In the genomic region with DNA sequence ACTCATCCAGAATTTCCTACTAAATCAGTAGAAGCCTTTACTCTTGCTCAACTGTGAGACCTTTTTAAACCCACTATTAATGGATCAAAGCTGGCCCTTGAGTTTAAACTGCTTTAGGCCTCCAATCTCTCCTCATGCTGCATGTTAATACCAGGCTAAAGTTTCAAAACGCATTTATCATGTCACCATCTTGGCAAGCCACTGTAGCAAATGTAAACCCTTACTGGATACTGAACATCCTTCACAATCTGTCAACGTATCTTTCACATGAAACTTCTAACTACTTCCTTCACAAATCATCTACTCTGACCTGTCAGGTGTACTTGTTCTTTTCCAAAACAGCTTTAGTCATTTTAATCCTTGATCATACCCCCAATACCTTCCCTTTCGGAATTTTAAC, we compare ENCODE assay signal across 13 cellular contexts. TPM values are rescaled to one million over a fixed set of nuclear protein-coding genes. Genes with fewer than 3 reads are reported as not detected.
DNase-seq lines count a peak whose midpoint lies in the region; ATAC-seq, FAIRE-seq and TF ChIP-seq lines count a peak whose summit lies in the region.
"Had no signal": no experiment of that assay in that cellular context is flagged by ENCODE, and none has a peak within 500 bp of the region (broad histone marks: within the 10 kb centered on the region; RNA-seq: fewer than 3 reads in every experiment).

No MANE protein-coding gene starts in this region.

- no peaks in the 10 kb centered on the region for H3K9me3 ChIP-seq in astrocyte (ENCODE audit: insufficient read depth, low read depth, low read length)
- H3K9me3 ChIP-seq in trophoblast cell (ENCODE audit: insufficient read depth, low read depth, low read length) = no peaks in the 10 kb centered on the region
- H3K9me3 ChIP-seq: gastrocnemius medialis had no signal

- DNase-seq in activated CD4-positive, alpha-beta memory T cell treated with anti-CD3 and anti-CD28 coated beads, Interleukin-2, amount 10 ng/mL, durations not matched to agents 7 days and 5 days = no peak
- DNase-seq in activated CD4-positive, alpha-beta memory T cell treated with anti-CD3 and anti-CD28 coated beads for 36 hours = no peak
- DNase-seq in NCI-H524 (lab: John Stamatoyannopoulos, UW) (peak; percentile 18 to 75), astrocyte (ENCODE audit: low read depth) (peak; percentile 12), trophoblast cell (no peak)
- DNase-seq in stimulated activated CD4-positive, alpha-beta T cell treated with anti-CD3 and anti-CD28 coated beads, Interleukin-12 subunit alpha, Interleukin-12 subunit beta, amount 100 ng/mL, for 4 hours = no peak
- DNase-seq: activated B cell treated with CpG ODN at 0.5 μM for 24 hours, gastrocnemius medialis, GOT3, NCI-H2171 had no signal

- H3K36me3 Mint-ChIP-seq in activated CD4-positive, alpha-beta memory T cell treated with anti-CD3 and anti-CD28 coated beads, Interleukin-2, amount 10 ng/mL, durations not matched to agents 7 days and 5 days (ENCODE audit: low read depth) = peaks cover 65% of the 10 kb centered on the region
- peaks cover 52% of the 10 kb centered on the region for H3K36me3 Mint-ChIP-seq in activated CD4-positive, alpha-beta memory T cell treated with anti-CD3 and anti-CD28 coated beads for 36 hours
- peaks cover 8% of the 10 kb centered on the region for H3K36me3 Mint-ChIP-seq in astrocyte (ENCODE audit: low read depth, unreplicated experiment)

- WGBS in trophoblast cell (ENCODE audit: extremely low coverage, insufficient coverage, insufficient read length) = 100% methylated on average over 1 of the region's 3 CpGs

- no peak overlapping the region for H2BK120ac ChIP-seq in trophoblast cell (ENCODE audit: insufficient read depth, low read length, poor library complexity)

- H3K27ac Mint-ChIP-seq in activated CD4-positive, alpha-beta memory T cell treated with anti-CD3 and anti-CD28 coated beads, Interleukin-2, amount 10 ng/mL, durations not matched to agents 7 days and 5 days = no peak overlapping the region
- H3K27ac Mint-ChIP-seq in activated CD4-positive, alpha-beta memory T cell treated with anti-CD3 and anti-CD28 coated beads for 36 hours = no peak overlapping the region
- no peak overlapping the region for H3K27ac Mint-ChIP-seq in astrocyte (ENCODE audit: unreplicated experiment)
- H3K27ac Mint-ChIP-seq: activated B cell treated with CpG ODN at 0.5 μM for 24 hours had no signal

- H3K4me1 ChIP-seq in astrocyte (ENCODE audit: insufficient read depth, low read length) = peaks cover 4% of the 10 kb centered on the region
- peaks cover 2 to 5% of the 10 kb centered on the region in 2 experiments for H3K4me1 ChIP-seq in trophoblast cell (ENCODE audit: control insufficient read depth in 1 of 2, insufficient read depth in 2 of 2, low read length in 2 of 2)
- H3K4me1 ChIP-seq: parathyroid adenoma had no signal

- H4K8ac ChIP-seq in trophoblast cell (ENCODE audit: low read depth, low read length) = no peak overlapping the region

- H4K20me1 ChIP-seq in astrocyte (ENCODE audit: insufficient read depth, low read length) = peaks cover 64% of the 10 kb centered on the region

- ATAC-seq in HG03039 (IDR thresholded peaks at IDR 0.05; ENCODE audit: unreplicated experiment) = no peak
- no peak for ATAC-seq in HG03460 (IDR thresholded peaks at IDR 0.05; ENCODE audit: unreplicated experiment)
- ATAC-seq: gastrocnemius medialis had no signal

- H3K27ac ChIP-seq in astrocyte (ENCODE audit: low read depth, low read length) (no peak overlapping the region), trophoblast cell (ENCODE audit: low read depth, low read length) (no peak overlapping the region)
- H3K27ac ChIP-seq: parathyroid adenoma had no signal

- FAIRE-seq in astrocyte (lab: Jason Lieb, UNC) = no peak

- POLR2A ChIA-PET in activated CD4-positive, alpha-beta memory T cell treated with anti-CD3 and anti-CD28 coated beads, Interleukin-2, amount 10 ng/mL, durations not matched to agents 7 days and 5 days (lab: Charles Lee) = no interaction called here
- POLR2A ChIA-PET in activated CD4-positive, alpha-beta memory T cell treated with anti-CD3 and anti-CD28 coated beads for 36 hours (lab: Charles Lee) = no interaction called here

- peaks cover 10% of the 10 kb centered on the region for H3K79me1 ChIP-seq in trophoblast cell (ENCODE audit: low read length)

- H4K91ac ChIP-seq in trophoblast cell (ENCODE audit: low read depth, low read length) = no peak overlapping the region

- no peaks in the 10 kb centered on the region for H3K9me3 Mint-ChIP-seq in activated CD4-positive, alpha-beta memory T cell treated with anti-CD3 and anti-CD28 coated beads, Interleukin-2, amount 10 ng/mL, durations not matched to agents 7 days and 5 days
- no peaks in the 10 kb centered on the region for H3K9me3 Mint-ChIP-seq in activated CD4-positive, alpha-beta memory T cell treated with anti-CD3 and anti-CD28 coated beads for 36 hours
- H3K9me3 Mint-ChIP-seq in astrocyte (ENCODE audit: unreplicated experiment) = peaks cover 1% of the 10 kb centered on the region
- H3K9me3 Mint-ChIP-seq: activated B cell treated with CpG ODN at 0.5 μM for 24 hours had no signal

- no peak for TF ChIP-seq CTCF in astrocyte (IDR thresholded peaks at IDR 0.05; ENCODE audit: insufficient read depth, low read depth, low read length)

- H3K79me2 ChIP-seq in astrocyte (ENCODE audit: insufficient read depth, low read length) (peaks cover 79% of the 10 kb centered on the region), trophoblast cell (ENCODE audit: control insufficient read depth, insufficient read depth, low read length, poor library complexity) (peaks cover 12% of the 10 kb centered on the region)

- no peak overlapping the region for H2AK5ac ChIP-seq in trophoblast cell (ENCODE audit: low read length)

- H3K4me3 ChIP-seq in astrocyte (ENCODE audit: insufficient read depth, low read depth, low read length) = no peak overlapping the region
- no peak overlapping the region for H3K4me3 ChIP-seq in trophoblast cell (ENCODE audit: low read depth, low read length)

- H2BK5ac ChIP-seq in trophoblast cell (ENCODE audit: low read depth, low read length, poor library complexity) = no peak overlapping the region

- peaks cover 70% of the 10 kb centered on the region for H3K4me1 Mint-ChIP-seq in activated CD4-positive, alpha-beta memory T cell treated with anti-CD3 and anti-CD28 coated beads, Interleukin-2, amount 10 ng/mL, durations not matched to agents 7 days and 5 days
- H3K4me1 Mint-ChIP-seq in activated CD4-positive, alpha-beta memory T cell treated with anti-CD3 and anti-CD28 coated beads for 36 hours (ENCODE audit: low read depth) = peaks cover 72% of the 10 kb centered on the region
- peaks cover 9% of the 10 kb centered on the region for H3K4me1 Mint-ChIP-seq in astrocyte (ENCODE audit: low read depth, unreplicated experiment)

- peak overlapping the region; percentile 74 for H3K4ac ChIP-seq in trophoblast cell (ENCODE audit: low read depth, low read length)

- H3K18ac ChIP-seq in trophoblast cell (ENCODE audit: low read length) = no peak overlapping the region

- H3K4me3 Mint-ChIP-seq in activated CD4-positive, alpha-beta memory T cell treated with anti-CD3 and anti-CD28 coated beads, Interleukin-2, amount 10 ng/mL, durations not matched to agents 7 days and 5 days = peak overlapping the region; percentile 6
- H3K4me3 Mint-ChIP-seq in activated CD4-positive, alpha-beta memory T cell treated with anti-CD3 and anti-CD28 coated beads for 36 hours = no peak overlapping the region
- peak overlapping the region; percentile 50 for H3K4me3 Mint-ChIP-seq in astrocyte (ENCODE audit: unreplicated experiment)
- H3K4me3 Mint-ChIP-seq: activated B cell treated with CpG ODN at 0.5 μM for 24 hours had no signal

- H2BK12ac ChIP-seq in trophoblast cell (ENCODE audit: low read length) = no peak overlapping the region

- intact Hi-C loops in activated CD4-positive, alpha-beta memory T cell treated with anti-CD3 and anti-CD28 coated beads for 36 hours (cut with micrococcal nuclease) = no loop called here

- no peak overlapping the region for H2AFZ ChIP-seq in astrocyte (ENCODE audit: low read depth, low read length)
- H2AFZ ChIP-seq in trophoblast cell (ENCODE audit: insufficient read depth, low read length, poor library complexity) = no peak overlapping the region
- H2AFZ ChIP-seq: parathyroid adenoma had no signal

- no peak overlapping the region for H3K14ac ChIP-seq in trophoblast cell (ENCODE audit: low read length)

- H3K9ac ChIP-seq in astrocyte (ENCODE audit: low read length) (no peak overlapping the region), trophoblast cell (ENCODE audit: low read length) (no peak overlapping the region)
- H3K9ac ChIP-seq: parathyroid adenoma had no signal

- no peak overlapping the region for H3K23ac ChIP-seq in trophoblast cell (ENCODE audit: low read length)

- H3K27me3 ChIP-seq in astrocyte (ENCODE audit: insufficient read depth, low read length) (no peaks in the 10 kb centered on the region), trophoblast cell (ENCODE audit: insufficient read depth, low read length) (no peaks in the 10 kb centered on the region)

- CTCF ChIA-PET in activated CD4-positive, alpha-beta memory T cell treated with anti-CD3 and anti-CD28 coated beads, Interleukin-2, amount 10 ng/mL, durations not matched to agents 7 days and 5 days (lab: Charles Lee) = no interaction called here
- CTCF ChIA-PET in activated CD4-positive, alpha-beta memory T cell treated with anti-CD3 and anti-CD28 coated beads for 36 hours (lab: Charles Lee) = no interaction called here

- no peak overlapping the region for H4K12ac ChIP-seq in trophoblast cell (ENCODE audit: low read depth, low read length)

- H3K36me3 ChIP-seq in astrocyte (ENCODE audit: insufficient read depth, low read length) (peaks cover 9% of the 10 kb centered on the region), trophoblast cell (ENCODE audit: control insufficient read depth in 1 of 2, insufficient read depth in 2 of 2, low read length in 2 of 2) (peaks cover 2 to 10% of the 10 kb centered on the region in 2 experiments)

- H3K4me2 ChIP-seq in astrocyte (ENCODE audit: low read length) (peak overlapping the region; percentile 95), trophoblast cell (ENCODE audit: low read length) (no peak overlapping the region)

- H3K27me3 Mint-ChIP-seq in activated CD4-positive, alpha-beta memory T cell treated with anti-CD3 and anti-CD28 coated beads, Interleukin-2, amount 10 ng/mL, durations not matched to agents 7 days and 5 days = peaks cover 3% of the 10 kb centered on the region
- peaks cover 3% of the 10 kb centered on the region for H3K27me3 Mint-ChIP-seq in activated CD4-positive, alpha-beta memory T cell treated with anti-CD3 and anti-CD28 coated beads for 36 hours
- H3K27me3 Mint-ChIP-seq in astrocyte (ENCODE audit: low read depth, unreplicated experiment) = no peaks in the 10 kb centered on the region

RNA-seq across cellular contexts. Expression of a gene that starts 3.0 kb away (rescaled TPM):
- total RNA-seq in activated CD4-positive, alpha-beta memory T cell treated with anti-CD3 and anti-CD28 coated beads, Interleukin-2, amount 10 ng/mL, durations not matched to agents 7 days and 5 days = 10 to 100 TPM; 46.1 to 47.9 TPM
- total RNA-seq in activated CD4-positive, alpha-beta memory T cell treated with anti-CD3 and anti-CD28 coated beads for 36 hours = 10 to 100 TPM; 43.5 to 46.2 TPM
- 20.5 and 25.8 TPM in 2 replicates for total RNA-seq in astrocyte
- polyA plus RNA-seq in trophoblast cell (2013) = 38.2 and 38.5 TPM in 2 replicates

RNA-seq across cellular contexts. Expression of a gene that starts 40.7 kb away (rescaled TPM):
- 10 to 100 TPM; 18.7 to 21.8 TPM for total RNA-seq in activated CD4-positive, alpha-beta memory T cell treated with anti-CD3 and anti-CD28 coated beads, Interleukin-2, amount 10 ng/mL, durations not matched to agents 7 days and 5 days
- total RNA-seq in activated CD4-positive, alpha-beta memory T cell treated with anti-CD3 and anti-CD28 coated beads for 36 hours = 10 to 100 TPM; 13.3 to 14.2 TPM
- 11.9 and 12.9 TPM in 2 replicates for total RNA-seq in astrocyte
- 15.8 and 17.4 TPM in 2 replicates for polyA plus RNA-seq in trophoblast cell (2013)

Comparison
In these comparisons a context has a peak if more than half of its experiments do, and no peak if none do; other contexts are left out.
1. DNase-seq: peak in NCI-H524 (2 of 2) and astrocyte (single experiment); none in activated CD4-positive, alpha-beta memory T cell treated with anti-CD3 and anti-CD28 coated beads, Interleukin-2, amount 10 ng/mL, durations not matched to agents 7 days and 5 days (single experiment), activated CD4-positive, alpha-beta memory T cell treated with anti-CD3 and anti-CD28 coated beads for 36 hours (single experiment), trophoblast cell (0 of 2) and stimulated activated CD4-positive, alpha-beta T cell treated with anti-CD3 and anti-CD28 coated beads, Interleukin-12 subunit alpha, Interleukin-12 subunit beta, amount 100 ng/mL, for 4 hours (single experiment).